In the genomic region with DNA sequence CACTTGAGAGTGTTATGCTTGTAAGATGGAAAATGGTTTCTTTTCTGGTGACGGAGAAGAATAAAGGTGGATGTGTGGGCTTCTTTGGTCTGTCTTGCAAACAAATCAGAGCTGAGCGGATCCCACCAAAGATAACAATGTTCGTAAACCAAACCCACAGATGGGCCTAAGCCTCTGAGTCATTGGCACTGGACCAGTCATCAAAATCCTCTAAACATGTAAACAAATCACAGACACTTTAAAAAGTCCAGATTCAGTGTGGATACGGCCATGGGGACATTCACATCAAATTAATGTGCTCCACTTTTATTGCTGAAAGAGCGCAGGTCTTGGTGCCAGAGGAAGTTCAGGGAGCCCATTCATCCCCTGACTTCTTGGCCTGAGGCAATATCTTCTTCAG, we compare ENCODE assay signal across 19 cellular contexts.
"Had no signal": no experiment of that assay in that cellular context is flagged by ENCODE, and none has a peak within 500 bp of the region (broad histone marks: within the 10 kb centered on the region; RNA-seq: fewer than 3 reads in every experiment).

No MANE protein-coding gene starts in this region.

- H3K4me3 ChIP-seq: dorsolateral prefrontal cortex, ovary, right atrium auricular region, suprapubic skin, thyroid gland, vagina had no signal

- DNase-seq: cortex of kidney; dorsolateral prefrontal cortex; effector memory CD4-positive, alpha-beta T cell; foreskin keratinocyte; hippocampal formation; kidney glomerular epithelial cell; naive thymus-derived CD4-positive, alpha-beta T cell; ovary; small intestine; stimulated activated CD4-positive, alpha-beta T cell treated with anti-CD3 and anti-CD28 coated beads, Interleukin-4, amount 100 ng/mL, for 1 hour; stimulated activated CD8-positive, alpha-beta memory T cell treated with anti-CD3 and anti-CD28 coated beads, Interleukin-4, amount 100 ng/mL, for 48 hours; stimulated activated naive CD8-positive, alpha-beta T cell treated with anti-CD3 and anti-CD28 coated beads, Interleukin-15, Interleukin-2, amounts not matched to agents 100 U/mL and 50 U/mL, for 24 hours; thyroid gland had no signal

- H3K4me3 Mint-ChIP-seq: naive thymus-derived CD4-positive, alpha-beta T cell; stimulated activated effector memory CD8-positive, alpha-beta T cell treated with anti-CD3 and anti-CD28 coated beads, Interleukin-12 subunit alpha, Interleukin-12 subunit beta, amount 100 ng/mL, for 72 hours; type B pancreatic cell had no signal

- ATAC-seq: esophagus mucosa; foreskin keratinocyte; naive thymus-derived CD4-positive, alpha-beta T cell; stimulated activated effector memory CD8-positive, alpha-beta T cell treated with anti-CD3 and anti-CD28 coated beads, Interleukin-12 subunit alpha, Interleukin-12 subunit beta, amount 100 ng/mL, for 72 hours; stimulated activated naive CD8-positive, alpha-beta T cell treated with anti-CD3 and anti-CD28 coated beads, Interleukin-15, Interleukin-2, amounts not matched to agents 100 U/mL and 50 U/mL, for 24 hours had no signal

- H3K36me3 Mint-ChIP-seq: naive thymus-derived CD4-positive, alpha-beta T cell; stimulated activated effector memory CD8-positive, alpha-beta T cell treated with anti-CD3 and anti-CD28 coated beads, Interleukin-12 subunit alpha, Interleukin-12 subunit beta, amount 100 ng/mL, for 72 hours; type B pancreatic cell had no signal

- H3K4me1 Mint-ChIP-seq: naive thymus-derived CD4-positive, alpha-beta T cell; stimulated activated effector memory CD8-positive, alpha-beta T cell treated with anti-CD3 and anti-CD28 coated beads, Interleukin-12 subunit alpha, Interleukin-12 subunit beta, amount 100 ng/mL, for 72 hours had no signal

- H3K27ac Mint-ChIP-seq: naive thymus-derived CD4-positive, alpha-beta T cell; stimulated activated effector memory CD8-positive, alpha-beta T cell treated with anti-CD3 and anti-CD28 coated beads, Interleukin-12 subunit alpha, Interleukin-12 subunit beta, amount 100 ng/mL, for 72 hours; type B pancreatic cell had no signal

- H3K9me3 Mint-ChIP-seq: type B pancreatic cell had no signal
